ENCODE assay signal across 1 cellular context in the genomic region with DNA sequence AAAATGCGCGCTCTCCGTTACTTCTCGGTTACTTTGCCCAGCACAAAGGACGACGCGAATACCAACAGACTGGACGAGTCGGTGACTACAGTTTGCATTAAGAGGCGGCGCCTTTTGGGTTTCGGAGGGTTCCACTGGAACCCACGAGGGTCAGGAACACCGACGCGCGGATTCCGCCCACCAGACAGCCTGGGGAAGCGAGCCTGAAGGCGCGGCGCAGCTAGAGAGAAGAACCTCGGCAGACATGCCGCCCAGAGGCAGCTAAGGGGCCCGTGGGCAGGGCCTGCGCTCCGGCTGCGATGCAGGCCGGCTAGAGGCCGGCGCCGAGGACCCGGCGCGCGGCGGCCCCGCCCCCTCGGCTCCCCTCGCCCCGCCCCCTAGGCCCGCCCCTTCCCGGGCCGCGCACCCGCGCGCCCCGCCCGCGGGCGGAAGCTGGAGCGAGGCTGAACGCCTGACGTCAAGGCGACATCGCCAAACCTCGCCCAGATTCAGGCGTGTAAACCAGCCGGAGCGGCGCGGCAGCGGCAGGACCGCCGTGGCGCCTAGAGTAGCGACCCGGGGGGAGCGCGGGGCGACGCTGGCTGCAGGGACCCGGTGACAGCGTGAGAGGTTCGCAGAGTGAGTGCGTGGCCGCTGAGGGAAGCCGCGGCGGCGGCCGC.
A peak's percentile ranks its signal among the peaks of the same experiment; 100 is the strongest.
TF ChIP-seq lines count a peak whose summit lies in the region.

A gene (plus strand): TSS at position 465 of the 659 bp plus-strand sequence. CDS start 37,826 bp downstream, outside the sequence.

TF ChIP-seq in HepG2, 621 proteins besides CTCF, POLR2A, EP300 and RAD21 (continued from another document and continues in another):
- TF ChIP-seq, protein P1, sequence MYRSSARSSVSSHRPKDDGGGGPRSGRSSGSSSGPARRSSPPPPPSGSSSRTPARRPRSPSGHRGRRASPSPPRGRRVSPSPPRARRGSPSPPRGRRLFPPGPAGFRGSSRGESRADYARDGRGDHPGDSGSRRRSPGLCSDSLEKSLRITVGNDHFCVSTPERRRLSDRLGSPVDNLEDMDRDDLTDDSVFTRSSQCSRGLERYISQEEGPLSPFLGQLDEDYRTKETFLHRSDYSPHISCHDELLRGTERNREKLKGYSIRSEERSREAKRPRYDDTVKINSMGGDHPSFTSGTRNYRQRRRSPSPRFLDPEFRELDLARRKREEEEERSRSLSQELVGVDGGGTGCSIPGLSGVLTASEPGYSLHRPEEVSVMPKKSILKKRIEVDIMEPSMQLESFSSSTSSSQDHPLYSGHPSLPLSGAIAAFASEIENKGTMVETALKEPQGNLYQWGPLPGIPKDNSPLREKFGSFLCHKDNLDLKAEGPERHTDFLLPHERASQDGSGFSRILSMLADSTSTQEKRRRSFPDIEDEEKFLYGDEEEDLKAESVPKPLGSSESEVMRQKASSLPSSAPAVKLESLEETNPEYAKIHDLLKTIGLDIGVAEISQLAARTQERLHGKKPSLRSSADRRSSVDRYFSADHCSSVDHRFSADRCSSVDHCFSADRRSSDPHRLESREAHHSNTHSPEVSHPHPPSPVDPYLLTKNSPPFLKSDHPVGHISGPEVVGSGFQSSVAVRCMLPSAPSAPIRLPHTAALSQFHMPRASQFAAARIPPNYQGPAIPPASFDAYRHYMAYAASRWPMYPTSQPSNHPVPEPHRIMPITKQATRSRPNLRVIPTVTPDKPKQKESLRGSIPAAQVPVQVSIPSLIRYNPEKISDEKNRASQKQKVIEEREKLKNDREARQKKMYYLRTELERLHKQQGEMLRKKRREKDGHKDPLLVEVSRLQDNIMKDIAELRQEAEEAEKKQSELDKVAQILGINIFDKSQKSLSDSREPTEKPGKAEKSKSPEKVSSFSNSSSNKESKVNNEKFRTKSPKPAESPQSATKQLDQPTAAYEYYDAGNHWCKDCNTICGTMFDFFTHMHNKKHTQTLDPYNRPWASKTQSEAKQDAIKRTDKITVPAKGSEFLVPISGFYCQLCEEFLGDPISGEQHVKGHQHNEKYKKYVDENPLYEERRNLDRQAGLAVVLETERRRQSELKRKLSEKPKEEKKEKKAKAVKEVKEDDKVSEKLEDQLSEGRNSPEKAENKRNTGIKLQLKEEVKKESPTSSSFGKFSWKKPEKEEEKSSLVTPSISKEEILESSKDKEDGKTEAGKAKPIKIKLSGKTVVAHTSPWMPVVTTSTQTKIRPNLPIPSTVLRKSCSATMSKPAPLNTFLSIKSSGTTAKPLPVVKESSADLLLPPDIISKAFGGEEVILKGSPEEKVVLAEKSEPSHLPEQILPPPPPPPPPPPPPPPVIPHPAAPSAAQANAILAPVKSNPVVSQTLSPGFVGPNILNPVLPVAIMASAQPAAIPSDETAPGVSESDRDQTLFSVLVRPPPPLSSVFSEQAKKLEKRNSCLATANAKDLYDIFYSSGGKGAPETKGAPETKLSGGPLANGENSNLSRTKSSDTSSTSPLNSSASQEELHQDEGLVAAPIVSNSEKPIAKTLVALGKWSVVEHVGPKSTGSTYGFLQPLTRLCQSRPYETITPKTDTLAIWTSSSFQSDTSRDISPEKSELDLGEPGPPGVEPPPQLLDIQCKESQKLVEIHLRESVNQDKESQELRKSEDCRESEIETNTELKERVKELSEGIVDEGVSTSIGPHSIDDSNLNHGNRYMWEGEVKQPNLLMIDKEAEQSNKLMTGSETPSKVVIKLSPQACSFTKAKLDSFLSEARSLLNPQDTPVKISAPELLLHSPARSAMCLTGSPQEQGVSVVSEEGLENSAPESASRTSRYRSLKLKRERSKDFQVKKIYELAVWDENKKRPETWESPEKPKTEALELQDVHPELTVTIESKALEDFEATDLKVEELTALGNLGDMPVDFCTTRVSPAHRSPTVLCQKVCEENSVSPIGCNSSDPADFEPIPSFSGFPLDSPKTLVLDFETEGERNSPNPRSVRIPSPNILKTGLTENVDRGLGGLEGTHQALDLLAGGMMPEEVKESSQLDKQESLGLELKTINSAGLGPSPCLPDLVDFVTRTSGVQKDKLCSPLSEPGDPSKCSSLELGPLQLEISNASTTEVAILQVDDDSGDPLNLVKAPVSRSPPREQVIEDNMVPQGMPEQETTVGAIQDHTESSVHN (CRISPR knock-in tag; IDR thresholded peaks at IDR 0.05) = no peak
- TF ChIP-seq, protein P2, sequence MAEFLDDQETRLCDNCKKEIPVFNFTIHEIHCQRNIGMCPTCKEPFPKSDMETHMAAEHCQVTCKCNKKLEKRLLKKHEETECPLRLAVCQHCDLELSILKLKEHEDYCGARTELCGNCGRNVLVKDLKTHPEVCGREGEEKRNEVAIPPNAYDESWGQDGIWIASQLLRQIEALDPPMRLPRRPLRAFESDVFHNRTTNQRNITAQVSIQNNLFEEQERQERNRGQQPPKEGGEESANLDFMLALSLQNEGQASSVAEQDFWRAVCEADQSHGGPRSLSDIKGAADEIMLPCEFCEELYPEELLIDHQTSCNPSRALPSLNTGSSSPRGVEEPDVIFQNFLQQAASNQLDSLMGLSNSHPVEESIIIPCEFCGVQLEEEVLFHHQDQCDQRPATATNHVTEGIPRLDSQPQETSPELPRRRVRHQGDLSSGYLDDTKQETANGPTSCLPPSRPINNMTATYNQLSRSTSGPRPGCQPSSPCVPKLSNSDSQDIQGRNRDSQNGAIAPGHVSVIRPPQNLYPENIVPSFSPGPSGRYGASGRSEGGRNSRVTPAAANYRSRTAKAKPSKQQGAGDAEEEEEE (CRISPR knock-in tag; IDR thresholded peaks at IDR 0.05; ENCODE audit: borderline replicate concordance) = no peak
- TF ChIP-seq ZNF549 (CRISPR knock-in tag; IDR thresholded peaks at IDR 0.05) = no peak
- TF ChIP-seq IKZF1 (IDR thresholded peaks at IDR 0.05) = no peak
- TF ChIP-seq, protein P3, sequence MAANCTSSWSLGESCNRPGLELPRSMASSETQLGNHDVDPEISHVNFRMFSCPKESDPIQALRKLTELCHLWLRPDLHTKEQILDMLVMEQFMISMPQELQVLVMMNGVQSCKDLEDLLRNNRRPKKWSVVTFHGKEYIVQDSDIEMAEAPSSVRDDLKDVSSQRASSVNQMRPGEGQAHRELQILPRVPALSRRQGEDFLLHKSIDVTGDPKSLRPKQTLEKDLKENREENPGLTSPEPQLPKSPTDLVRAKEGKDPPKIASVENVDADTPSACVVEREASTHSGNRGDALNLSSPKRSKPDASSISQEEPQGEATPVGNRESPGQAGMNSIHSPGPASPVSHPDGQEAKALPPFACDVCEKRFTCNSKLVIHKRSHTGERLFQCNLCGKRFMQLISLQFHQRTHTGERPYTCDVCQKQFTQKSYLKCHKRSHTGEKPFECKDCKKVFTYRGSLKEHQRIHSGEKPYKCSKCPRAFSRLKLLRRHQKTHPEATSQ (CRISPR knock-in tag; IDR thresholded peaks at IDR 0.05; ENCODE audit: borderline replicate concordance) = 0 out of 2 replicates have a peak, but pooled peaks have one; percentile 56
- TF ChIP-seq, protein P4, sequence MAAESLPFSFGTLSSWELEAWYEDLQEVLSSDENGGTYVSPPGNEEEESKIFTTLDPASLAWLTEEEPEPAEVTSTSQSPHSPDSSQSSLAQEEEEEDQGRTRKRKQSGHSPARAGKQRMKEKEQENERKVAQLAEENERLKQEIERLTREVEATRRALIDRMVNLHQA (CRISPR knock-in tag; IDR thresholded peaks at IDR 0.05) = no peak
- 0 out of 2 replicates have a peak, but pooled peaks have one; percentile 51 for TF ChIP-seq ISL2 (CRISPR knock-in tag; IDR thresholded peaks at IDR 0.05)
- 0 out of 2 replicates have a peak, but pooled peaks have one; percentile 36 for TF ChIP-seq ZNF430 (CRISPR knock-in tag; IDR thresholded peaks at IDR 0.05)
- TF ChIP-seq, protein P5, sequence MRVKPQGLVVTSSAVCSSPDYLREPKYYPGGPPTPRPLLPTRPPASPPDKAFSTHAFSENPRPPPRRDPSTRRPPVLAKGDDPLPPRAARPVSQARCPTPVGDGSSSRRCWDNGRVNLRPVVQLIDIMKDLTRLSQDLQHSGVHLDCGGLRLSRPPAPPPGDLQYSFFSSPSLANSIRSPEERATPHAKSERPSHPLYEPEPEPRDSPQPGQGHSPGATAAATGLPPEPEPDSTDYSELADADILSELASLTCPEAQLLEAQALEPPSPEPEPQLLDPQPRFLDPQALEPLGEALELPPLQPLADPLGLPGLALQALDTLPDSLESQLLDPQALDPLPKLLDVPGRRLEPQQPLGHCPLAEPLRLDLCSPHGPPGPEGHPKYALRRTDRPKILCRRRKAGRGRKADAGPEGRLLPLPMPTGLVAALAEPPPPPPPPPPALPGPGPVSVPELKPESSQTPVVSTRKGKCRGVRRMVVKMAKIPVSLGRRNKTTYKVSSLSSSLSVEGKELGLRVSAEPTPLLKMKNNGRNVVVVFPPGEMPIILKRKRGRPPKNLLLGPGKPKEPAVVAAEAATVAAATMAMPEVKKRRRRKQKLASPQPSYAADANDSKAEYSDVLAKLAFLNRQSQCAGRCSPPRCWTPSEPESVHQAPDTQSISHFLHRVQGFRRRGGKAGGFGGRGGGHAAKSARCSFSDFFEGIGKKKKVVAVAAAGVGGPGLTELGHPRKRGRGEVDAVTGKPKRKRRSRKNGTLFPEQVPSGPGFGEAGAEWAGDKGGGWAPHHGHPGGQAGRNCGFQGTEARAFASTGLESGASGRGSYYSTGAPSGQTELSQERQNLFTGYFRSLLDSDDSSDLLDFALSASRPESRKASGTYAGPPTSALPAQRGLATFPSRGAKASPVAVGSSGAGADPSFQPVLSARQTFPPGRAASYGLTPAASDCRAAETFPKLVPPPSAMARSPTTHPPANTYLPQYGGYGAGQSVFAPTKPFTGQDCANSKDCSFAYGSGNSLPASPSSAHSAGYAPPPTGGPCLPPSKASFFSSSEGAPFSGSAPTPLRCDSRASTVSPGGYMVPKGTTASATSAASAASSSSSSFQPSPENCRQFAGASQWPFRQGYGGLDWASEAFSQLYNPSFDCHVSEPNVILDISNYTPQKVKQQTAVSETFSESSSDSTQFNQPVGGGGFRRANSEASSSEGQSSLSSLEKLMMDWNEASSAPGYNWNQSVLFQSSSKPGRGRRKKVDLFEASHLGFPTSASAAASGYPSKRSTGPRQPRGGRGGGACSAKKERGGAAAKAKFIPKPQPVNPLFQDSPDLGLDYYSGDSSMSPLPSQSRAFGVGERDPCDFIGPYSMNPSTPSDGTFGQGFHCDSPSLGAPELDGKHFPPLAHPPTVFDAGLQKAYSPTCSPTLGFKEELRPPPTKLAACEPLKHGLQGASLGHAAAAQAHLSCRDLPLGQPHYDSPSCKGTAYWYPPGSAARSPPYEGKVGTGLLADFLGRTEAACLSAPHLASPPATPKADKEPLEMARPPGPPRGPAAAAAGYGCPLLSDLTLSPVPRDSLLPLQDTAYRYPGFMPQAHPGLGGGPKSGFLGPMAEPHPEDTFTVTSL (CRISPR knock-in tag; IDR thresholded peaks at IDR 0.05; ENCODE audit: borderline replicate concordance) = 0 out of 2 replicates have a peak, but pooled peaks have one; percentile 41
- TF ChIP-seq, protein P6, sequence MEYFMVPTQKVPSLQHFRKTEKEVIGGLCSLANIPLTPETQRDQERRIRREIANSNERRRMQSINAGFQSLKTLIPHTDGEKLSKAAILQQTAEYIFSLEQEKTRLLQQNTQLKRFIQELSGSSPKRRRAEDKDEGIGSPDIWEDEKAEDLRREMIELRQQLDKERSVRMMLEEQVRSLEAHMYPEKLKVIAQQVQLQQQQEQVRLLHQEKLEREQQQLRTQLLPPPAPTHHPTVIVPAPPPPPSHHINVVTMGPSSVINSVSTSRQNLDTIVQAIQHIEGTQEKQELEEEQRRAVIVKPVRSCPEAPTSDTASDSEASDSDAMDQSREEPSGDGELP (IDR thresholded peaks at IDR 0.05; ENCODE audit: borderline replicate concordance, low read depth) = no peak
- no peak for TF ChIP-seq ZMAT3 (CRISPR knock-in tag; conservative IDR thresholded peaks at IDR 0.05)
- 0 out of 2 replicates have a peak, but pooled peaks have one; percentile 34 for TF ChIP-seq RFXAP (CRISPR knock-in tag; IDR thresholded peaks at IDR 0.05; ENCODE audit: borderline replicate concordance)
- no peak for TF ChIP-seq HNRNPH1 (optimal IDR thresholded peaks at IDR 0.05; ENCODE audit: low read depth, low read length)
- TF ChIP-seq ZNF556 (CRISPR knock-in tag; IDR thresholded peaks at IDR 0.05; ENCODE audit: borderline replicate concordance) = peak; percentile 48; the same call in 1 of the 2 replicates
- TF ChIP-seq U2AF1 (optimal IDR thresholded peaks at IDR 0.05; ENCODE audit: low read depth, low read length) = no peak
- TF ChIP-seq ZNF446 (CRISPR knock-in tag; IDR thresholded peaks at IDR 0.05) = no peak
- TF ChIP-seq, protein P7, sequence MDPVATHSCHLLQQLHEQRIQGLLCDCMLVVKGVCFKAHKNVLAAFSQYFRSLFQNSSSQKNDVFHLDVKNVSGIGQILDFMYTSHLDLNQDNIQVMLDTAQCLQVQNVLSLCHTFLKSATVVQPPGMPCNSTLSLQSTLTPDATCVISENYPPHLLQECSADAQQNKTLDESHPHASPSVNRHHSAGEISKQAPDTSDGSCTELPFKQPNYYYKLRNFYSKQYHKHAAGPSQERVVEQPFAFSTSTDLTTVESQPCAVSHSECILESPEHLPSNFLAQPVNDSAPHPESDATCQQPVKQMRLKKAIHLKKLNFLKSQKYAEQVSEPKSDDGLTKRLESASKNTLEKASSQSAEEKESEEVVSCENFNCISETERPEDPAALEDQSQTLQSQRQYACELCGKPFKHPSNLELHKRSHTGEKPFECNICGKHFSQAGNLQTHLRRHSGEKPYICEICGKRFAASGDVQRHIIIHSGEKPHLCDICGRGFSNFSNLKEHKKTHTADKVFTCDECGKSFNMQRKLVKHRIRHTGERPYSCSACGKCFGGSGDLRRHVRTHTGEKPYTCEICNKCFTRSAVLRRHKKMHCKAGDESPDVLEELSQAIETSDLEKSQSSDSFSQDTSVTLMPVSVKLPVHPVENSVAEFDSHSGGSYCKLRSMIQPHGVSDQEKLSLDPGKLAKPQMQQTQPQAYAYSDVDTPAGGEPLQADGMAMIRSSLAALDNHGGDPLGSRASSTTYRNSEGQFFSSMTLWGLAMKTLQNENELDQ (CRISPR knock-in tag; IDR thresholded peaks at IDR 0.05; ENCODE audit: borderline replicate concordance) = no peak
- TF ChIP-seq BCL6 (CRISPR knock-in tag; IDR thresholded peaks at IDR 0.05) = no peak
- TF ChIP-seq, protein P8, sequence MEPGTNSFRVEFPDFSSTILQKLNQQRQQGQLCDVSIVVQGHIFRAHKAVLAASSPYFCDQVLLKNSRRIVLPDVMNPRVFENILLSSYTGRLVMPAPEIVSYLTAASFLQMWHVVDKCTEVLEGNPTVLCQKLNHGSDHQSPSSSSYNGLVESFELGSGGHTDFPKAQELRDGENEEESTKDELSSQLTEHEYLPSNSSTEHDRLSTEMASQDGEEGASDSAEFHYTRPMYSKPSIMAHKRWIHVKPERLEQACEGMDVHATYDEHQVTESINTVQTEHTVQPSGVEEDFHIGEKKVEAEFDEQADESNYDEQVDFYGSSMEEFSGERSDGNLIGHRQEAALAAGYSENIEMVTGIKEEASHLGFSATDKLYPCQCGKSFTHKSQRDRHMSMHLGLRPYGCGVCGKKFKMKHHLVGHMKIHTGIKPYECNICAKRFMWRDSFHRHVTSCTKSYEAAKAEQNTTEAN (CRISPR knock-in tag; conservative IDR thresholded peaks at IDR 0.05) = no peak
- peak; percentile 41; the same call in 1 of the 2 replicates for TF ChIP-seq ZNF768 (CRISPR knock-in tag; IDR thresholded peaks at IDR 0.05)
- TF ChIP-seq, protein P9, sequence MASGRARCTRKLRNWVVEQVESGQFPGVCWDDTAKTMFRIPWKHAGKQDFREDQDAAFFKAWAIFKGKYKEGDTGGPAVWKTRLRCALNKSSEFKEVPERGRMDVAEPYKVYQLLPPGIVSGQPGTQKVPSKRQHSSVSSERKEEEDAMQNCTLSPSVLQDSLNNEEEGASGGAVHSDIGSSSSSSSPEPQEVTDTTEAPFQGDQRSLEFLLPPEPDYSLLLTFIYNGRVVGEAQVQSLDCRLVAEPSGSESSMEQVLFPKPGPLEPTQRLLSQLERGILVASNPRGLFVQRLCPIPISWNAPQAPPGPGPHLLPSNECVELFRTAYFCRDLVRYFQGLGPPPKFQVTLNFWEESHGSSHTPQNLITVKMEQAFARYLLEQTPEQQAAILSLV (CRISPR knock-in tag; IDR thresholded peaks at IDR 0.05; ENCODE audit: borderline replicate concordance) = no peak
